1 cellular context compared by ENCODE assay signal in the genomic region with DNA sequence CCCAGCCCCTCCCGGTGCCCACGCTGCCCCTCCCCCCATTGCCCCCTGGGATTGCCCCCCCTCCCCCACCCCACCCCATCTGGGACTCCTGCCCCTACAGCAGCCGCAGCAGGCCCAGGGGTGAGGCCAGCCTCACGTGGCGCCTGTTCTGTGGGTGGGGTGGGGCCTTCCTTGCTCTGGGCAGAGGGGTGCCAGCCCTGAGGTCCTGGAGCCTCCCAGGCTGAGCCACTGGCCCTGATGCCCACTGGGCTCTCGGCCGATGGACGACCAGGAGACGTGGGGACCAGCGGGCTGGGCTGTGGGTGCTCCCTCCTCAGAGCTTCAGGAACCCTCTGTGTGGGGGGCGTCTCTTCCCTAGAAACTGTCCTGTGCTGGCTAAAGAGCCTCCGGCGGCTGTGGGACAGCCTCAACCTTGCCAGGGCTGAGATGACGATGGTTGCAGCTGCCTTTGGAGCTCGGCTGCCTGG.
TF ChIP-seq lines count a peak whose summit lies in the region.

No MANE protein-coding gene starts in this region.

TF ChIP-seq in HepG2, 621 proteins besides CTCF, POLR2A, EP300 and RAD21:
- no peak for TF ChIP-seq ZSCAN29 (CRISPR knock-in tag; conservative IDR thresholded peaks at IDR 0.05)
- no peak for TF ChIP-seq ZNF562 (CRISPR knock-in tag; IDR thresholded peaks at IDR 0.05; ENCODE audit: borderline replicate concordance)
- TF ChIP-seq, protein P1, sequence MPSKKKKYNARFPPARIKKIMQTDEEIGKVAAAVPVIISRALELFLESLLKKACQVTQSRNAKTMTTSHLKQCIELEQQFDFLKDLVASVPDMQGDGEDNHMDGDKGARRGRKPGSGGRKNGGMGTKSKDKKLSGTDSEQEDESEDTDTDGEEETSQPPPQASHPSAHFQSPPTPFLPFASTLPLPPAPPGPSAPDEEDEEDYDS (CRISPR knock-in tag; IDR thresholded peaks at IDR 0.05), result no peak
